Comparison of ENCODE assay signal across 32 cellular contexts in genomic region chr10:85926136-85926535, GRCh38.
"Had no signal": no experiment of that assay in that cellular context is flagged by ENCODE, and none has a peak within 500 bp of the region (broad histone marks: within the 10 kb centered on the region; RNA-seq: fewer than 3 reads in every experiment).

No MANE protein-coding gene starts in this region.

- H3K9me3 ChIP-seq: ascending aorta, breast epithelium, gastrocnemius medialis, heart left ventricle had no signal

- H3K27me3 Mint-ChIP-seq: activated CD4-positive, alpha-beta T cell treated with anti-CD3 and anti-CD28 coated beads for 36 hours; activated CD4-positive, alpha-beta T cell treated with anti-CD3 and anti-CD28 coated beads, Interleukin-2, amount 10 ng/mL, durations not matched to agents 7 days and 5 days; activated CD8-positive, alpha-beta memory T cell treated with anti-CD3 and anti-CD28 coated beads, Interleukin-2, amount 10 ng/mL, durations not matched to agents 7 days and 5 days; activated naive CD8-positive, alpha-beta T cell treated with anti-CD3 and anti-CD28 coated beads, Interleukin-2, amount 10 ng/mL, durations not matched to agents 7 days and 5 days; dendritic cell treated with granulocyte-macrophage colony-stimulating factor and Interleukin-4, amounts not matched to agents 40 ng/mL and 50 ng/mL, for 4 days had no signal

- ATAC-seq: activated CD4-positive, alpha-beta T cell treated with anti-CD3 and anti-CD28 coated beads for 36 hours; activated CD8-positive, alpha-beta memory T cell treated with anti-CD3 and anti-CD28 coated beads, Interleukin-2, amount 10 ng/mL, durations not matched to agents 7 days and 5 days; activated CD8-positive, alpha-beta T cell treated with anti-CD3 and anti-CD28 coated beads, Interleukin-2, amount 10 ng/mL, durations not matched to agents 7 days and 5 days; activated naive CD4-positive, alpha-beta T cell treated with anti-CD3 and anti-CD28 coated beads, Interleukin-2, amount 50 U/mL, for 72 hours; esophagus mucosa; foreskin keratinocyte; gastrocnemius medialis; heart left ventricle had no signal

- H3K27ac ChIP-seq: ascending aorta, breast epithelium, cardiac muscle cell, coronary artery, dorsolateral prefrontal cortex, foreskin keratinocyte, gastrocnemius medialis, heart left ventricle had no signal

- H3K4me3 ChIP-seq: ascending aorta, breast epithelium, cardiac muscle cell, coronary artery, dorsolateral prefrontal cortex, gastrocnemius medialis, heart left ventricle had no signal

- H3K27me3 ChIP-seq: ascending aorta, breast epithelium, cardiac muscle cell, dorsolateral prefrontal cortex, foreskin keratinocyte, gastrocnemius medialis, heart left ventricle had no signal

- H3K9me3 Mint-ChIP-seq: activated CD4-positive, alpha-beta T cell treated with anti-CD3 and anti-CD28 coated beads, Interleukin-2, amount 10 ng/mL, durations not matched to agents 7 days and 5 days; activated naive CD4-positive, alpha-beta T cell treated with anti-CD3 and anti-CD28 coated beads, Interleukin-2, amount 10 ng/mL, durations not matched to agents 7 days and 5 days; activated naive CD4-positive, alpha-beta T cell treated with anti-CD3 and anti-CD28 coated beads, Interleukin-2, amount 50 U/mL, for 72 hours; activated naive CD8-positive, alpha-beta T cell treated with anti-CD3 and anti-CD28 coated beads, Interleukin-2, amount 10 ng/mL, durations not matched to agents 7 days and 5 days; activated T-helper 1 cell treated with anti-CD3 and anti-CD28 coated beads, Interleukin-12 subunit alpha, Interleukin-12 subunit beta, Interleukin-2, Interleukin-4 antibody, amounts not matched to agents 30 ng/mL and 10 ng/mL and 1 ng/mL, durations not matched to agents 14 hours and 24 hours and 36 hours; activated T-helper 2 cell treated with anti-CD3 and anti-CD28 coated beads, Interferon-gamma antibody, Interleukin-2, Interleukin-4, amounts not matched to agents 10 μg/mL and 5 μg/mL and 100 μg/mL, durations not matched to agents 14 hours and 24 hours and 36 hours; dendritic cell treated with granulocyte-macrophage colony-stimulating factor and Interleukin-4, amounts not matched to agents 40 ng/mL and 50 ng/mL, for 4 days; endodermal cell had no signal

- H3K4me1 Mint-ChIP-seq: activated CD4-positive, alpha-beta T cell treated with anti-CD3 and anti-CD28 coated beads for 36 hours; activated CD4-positive, alpha-beta T cell treated with anti-CD3 and anti-CD28 coated beads, Interleukin-2, amount 10 ng/mL, durations not matched to agents 7 days and 5 days; activated CD8-positive, alpha-beta memory T cell treated with anti-CD3 and anti-CD28 coated beads, Interleukin-2, amount 10 ng/mL, durations not matched to agents 7 days and 5 days; activated naive CD4-positive, alpha-beta T cell treated with anti-CD3 and anti-CD28 coated beads, Interleukin-2, amount 10 ng/mL, durations not matched to agents 7 days and 5 days; endodermal cell had no signal

- H3K27ac Mint-ChIP-seq: activated CD4-positive, alpha-beta T cell treated with anti-CD3 and anti-CD28 coated beads for 36 hours; activated CD4-positive, alpha-beta T cell treated with anti-CD3 and anti-CD28 coated beads, Interleukin-2, amount 10 ng/mL, durations not matched to agents 7 days and 5 days; activated CD8-positive, alpha-beta memory T cell treated with anti-CD3 and anti-CD28 coated beads, Interleukin-2, amount 10 ng/mL, durations not matched to agents 7 days and 5 days; activated CD8-positive, alpha-beta T cell treated with anti-CD3 and anti-CD28 coated beads, Interleukin-2, amount 10 ng/mL, durations not matched to agents 7 days and 5 days; activated naive CD4-positive, alpha-beta T cell treated with anti-CD3 and anti-CD28 coated beads, Interleukin-2, amount 10 ng/mL, durations not matched to agents 7 days and 5 days; activated naive CD8-positive, alpha-beta T cell treated with anti-CD3 and anti-CD28 coated beads, Interleukin-2, amount 10 ng/mL, durations not matched to agents 7 days and 5 days; activated T-helper 1 cell treated with anti-CD3 and anti-CD28 coated beads, Interleukin-12 subunit alpha, Interleukin-12 subunit beta, Interleukin-2, Interleukin-4 antibody, amounts not matched to agents 30 ng/mL and 10 ng/mL and 1 ng/mL, durations not matched to agents 14 hours and 24 hours and 36 hours; activated T-helper 2 cell treated with anti-CD3 and anti-CD28 coated beads, Interferon-gamma antibody, Interleukin-2, Interleukin-4, amounts not matched to agents 10 μg/mL and 5 μg/mL and 100 μg/mL, durations not matched to agents 14 hours and 24 hours and 36 hours; brain; dendritic cell treated with granulocyte-macrophage colony-stimulating factor and Interleukin-4, amounts not matched to agents 40 ng/mL and 50 ng/mL, for 4 days; endodermal cell had no signal

- DNase-seq: activated CD4-positive, alpha-beta T cell treated with anti-CD3 and anti-CD28 coated beads for 36 hours; activated CD4-positive, alpha-beta T cell treated with anti-CD3 and anti-CD28 coated beads, Interleukin-2, amount 10 ng/mL, durations not matched to agents 7 days and 5 days; activated CD4-positive, alpha-beta T cell treated with anti-CD3 and anti-CD28 coated beads, Interleukin-2, amount 50 U/mL, for 4 hours; activated CD4-positive, CD25-positive, alpha-beta regulatory T cell; activated CD4-positive, CD25-positive, alpha-beta regulatory T cell treated with anti-CD3 and anti-CD28 coated beads, Interleukin-2, amount 50 U/mL, for 72 hours; activated CD8-positive, alpha-beta memory T cell treated with anti-CD3 and anti-CD28 coated beads, Interleukin-2, amount 10 ng/mL, durations not matched to agents 7 days and 5 days; activated CD8-positive, alpha-beta memory T cell treated with anti-CD3 and anti-CD28 coated beads, Interleukin-2, amount 50 U/mL, for 4 hours; activated CD8-positive, alpha-beta T cell treated with anti-CD3 and anti-CD28 coated beads, Interleukin-2, amount 10 ng/mL, durations not matched to agents 7 days and 5 days; activated effector memory CD4-positive, alpha-beta T cell treated with anti-CD3 and anti-CD28 coated beads, Interleukin-2, amount 50 U/mL, for 16 hours; activated naive CD4-positive, alpha-beta T cell treated with anti-CD3 and anti-CD28 coated beads, Interleukin-2, amount 10 ng/mL, durations not matched to agents 7 days and 5 days; activated naive CD8-positive, alpha-beta T cell treated with anti-CD3 and anti-CD28 coated beads, Interleukin-2, amount 10 ng/mL, durations not matched to agents 7 days and 5 days; activated T-cell treated with anti-CD3 and anti-CD28 coated beads, Interleukin-2, amount 50 U/mL, for 1 hour; activated T-cell treated with anti-CD3 and anti-CD28 coated beads, Interleukin-2, amount 50 U/mL, for 48 hours; central memory CD4-positive, alpha-beta T cell; dorsolateral prefrontal cortex; effector memory CD4-positive, alpha-beta T cell; endodermal cell; foreskin keratinocyte; gastrocnemius medialis; glutamatergic neuron; heart left ventricle; T-helper 2 cell had no signal

- H3K4me1 ChIP-seq: ascending aorta, breast epithelium had no signal

- H3K4me3 Mint-ChIP-seq: activated CD4-positive, alpha-beta T cell treated with anti-CD3 and anti-CD28 coated beads for 36 hours; activated CD4-positive, alpha-beta T cell treated with anti-CD3 and anti-CD28 coated beads, Interleukin-2, amount 10 ng/mL, durations not matched to agents 7 days and 5 days; activated CD8-positive, alpha-beta memory T cell treated with anti-CD3 and anti-CD28 coated beads, Interleukin-2, amount 10 ng/mL, durations not matched to agents 7 days and 5 days; activated CD8-positive, alpha-beta T cell treated with anti-CD3 and anti-CD28 coated beads, Interleukin-2, amount 10 ng/mL, durations not matched to agents 7 days and 5 days; activated naive CD4-positive, alpha-beta T cell treated with anti-CD3 and anti-CD28 coated beads, Interleukin-2, amount 10 ng/mL, durations not matched to agents 7 days and 5 days; activated naive CD8-positive, alpha-beta T cell treated with anti-CD3 and anti-CD28 coated beads, Interleukin-2, amount 10 ng/mL, durations not matched to agents 7 days and 5 days; activated T-helper 1 cell treated with anti-CD3 and anti-CD28 coated beads, Interleukin-12 subunit alpha, Interleukin-12 subunit beta, Interleukin-2, Interleukin-4 antibody, amounts not matched to agents 30 ng/mL and 10 ng/mL and 1 ng/mL, durations not matched to agents 14 hours and 24 hours and 36 hours; brain; dendritic cell treated with granulocyte-macrophage colony-stimulating factor and Interleukin-4, amounts not matched to agents 40 ng/mL and 50 ng/mL, for 4 days; endodermal cell had no signal

- H3K36me3 ChIP-seq: ascending aorta, breast epithelium, cardiac muscle cell, gastrocnemius medialis, heart left ventricle had no signal

- H3K36me3 Mint-ChIP-seq: activated CD8-positive, alpha-beta memory T cell treated with anti-CD3 and anti-CD28 coated beads, Interleukin-2, amount 10 ng/mL, durations not matched to agents 7 days and 5 days; activated naive CD4-positive, alpha-beta T cell treated with anti-CD3 and anti-CD28 coated beads, Interleukin-2, amount 10 ng/mL, durations not matched to agents 7 days and 5 days; activated naive CD4-positive, alpha-beta T cell treated with anti-CD3 and anti-CD28 coated beads, Interleukin-2, amount 50 U/mL, for 72 hours; activated naive CD8-positive, alpha-beta T cell treated with anti-CD3 and anti-CD28 coated beads, Interleukin-2, amount 10 ng/mL, durations not matched to agents 7 days and 5 days; brain had no signal
